1 cellular context compared by ENCODE assay signal in the genomic region with DNA sequence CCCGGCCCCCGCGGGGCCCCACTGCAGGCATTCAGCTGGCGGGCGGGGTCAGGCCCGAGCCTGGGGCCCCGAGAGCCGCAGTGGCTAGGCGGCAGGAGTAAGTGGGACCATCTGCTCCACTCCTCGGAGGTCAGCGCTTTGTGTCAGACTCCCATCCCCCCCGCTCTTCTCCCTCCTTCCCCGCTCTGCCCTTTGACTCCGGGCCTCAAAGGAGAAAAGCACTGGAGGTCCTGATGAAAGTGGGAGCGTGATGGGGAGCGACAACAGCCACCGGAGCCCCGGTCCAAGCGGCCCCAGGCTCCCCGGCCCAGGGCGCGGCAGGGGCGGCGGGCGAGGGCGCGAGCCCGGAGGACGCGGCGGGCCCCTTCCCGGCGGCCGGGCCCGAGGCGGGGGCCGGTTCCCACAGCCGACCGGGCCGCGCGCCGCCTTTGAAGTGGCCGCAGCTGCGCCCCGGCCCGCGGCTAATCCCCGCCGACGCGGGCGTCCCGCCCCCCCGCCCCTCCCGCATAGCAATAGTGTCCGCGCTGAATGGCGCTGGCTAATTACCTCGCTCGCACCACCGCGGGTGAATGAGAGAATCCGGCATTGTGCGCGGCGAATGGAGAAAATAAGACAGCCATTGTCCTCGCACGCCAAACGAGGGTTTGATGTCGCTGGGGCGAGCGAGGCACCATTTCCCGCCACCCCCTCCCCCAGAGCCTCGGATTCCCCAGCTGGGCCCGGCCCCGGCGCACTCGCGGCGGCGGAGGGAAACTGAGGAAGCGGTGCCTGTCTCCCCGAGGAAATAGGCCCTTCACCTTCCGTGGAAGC.
TF ChIP-seq lines count a peak whose summit lies in the region.

No MANE protein-coding gene starts in this region.

TF ChIP-seq in HepG2, 621 proteins besides CTCF, POLR2A, EP300 and RAD21 (continued from another document and continues in another):
- TF ChIP-seq, protein P1, sequence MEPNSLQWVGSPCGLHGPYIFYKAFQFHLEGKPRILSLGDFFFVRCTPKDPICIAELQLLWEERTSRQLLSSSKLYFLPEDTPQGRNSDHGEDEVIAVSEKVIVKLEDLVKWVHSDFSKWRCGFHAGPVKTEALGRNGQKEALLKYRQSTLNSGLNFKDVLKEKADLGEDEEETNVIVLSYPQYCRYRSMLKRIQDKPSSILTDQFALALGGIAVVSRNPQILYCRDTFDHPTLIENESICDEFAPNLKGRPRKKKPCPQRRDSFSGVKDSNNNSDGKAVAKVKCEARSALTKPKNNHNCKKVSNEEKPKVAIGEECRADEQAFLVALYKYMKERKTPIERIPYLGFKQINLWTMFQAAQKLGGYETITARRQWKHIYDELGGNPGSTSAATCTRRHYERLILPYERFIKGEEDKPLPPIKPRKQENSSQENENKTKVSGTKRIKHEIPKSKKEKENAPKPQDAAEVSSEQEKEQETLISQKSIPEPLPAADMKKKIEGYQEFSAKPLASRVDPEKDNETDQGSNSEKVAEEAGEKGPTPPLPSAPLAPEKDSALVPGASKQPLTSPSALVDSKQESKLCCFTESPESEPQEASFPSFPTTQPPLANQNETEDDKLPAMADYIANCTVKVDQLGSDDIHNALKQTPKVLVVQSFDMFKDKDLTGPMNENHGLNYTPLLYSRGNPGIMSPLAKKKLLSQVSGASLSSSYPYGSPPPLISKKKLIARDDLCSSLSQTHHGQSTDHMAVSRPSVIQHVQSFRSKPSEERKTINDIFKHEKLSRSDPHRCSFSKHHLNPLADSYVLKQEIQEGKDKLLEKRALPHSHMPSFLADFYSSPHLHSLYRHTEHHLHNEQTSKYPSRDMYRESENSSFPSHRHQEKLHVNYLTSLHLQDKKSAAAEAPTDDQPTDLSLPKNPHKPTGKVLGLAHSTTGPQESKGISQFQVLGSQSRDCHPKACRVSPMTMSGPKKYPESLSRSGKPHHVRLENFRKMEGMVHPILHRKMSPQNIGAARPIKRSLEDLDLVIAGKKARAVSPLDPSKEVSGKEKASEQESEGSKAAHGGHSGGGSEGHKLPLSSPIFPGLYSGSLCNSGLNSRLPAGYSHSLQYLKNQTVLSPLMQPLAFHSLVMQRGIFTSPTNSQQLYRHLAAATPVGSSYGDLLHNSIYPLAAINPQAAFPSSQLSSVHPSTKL (CRISPR knock-in tag; IDR thresholded peaks at IDR 0.05), result no peak
- TF ChIP-seq MZF1 (CRISPR knock-in tag; IDR thresholded peaks at IDR 0.05; ENCODE audit: borderline replicate concordance) (no peak), RXRB (CRISPR knock-in tag; IDR thresholded peaks at IDR 0.05; ENCODE audit: borderline replicate concordance) (no peak), ZNF616 (CRISPR knock-in tag; IDR thresholded peaks at IDR 0.05; ENCODE audit: low read depth) (no peak), ZNF670 (CRISPR knock-in tag; IDR thresholded peaks at IDR 0.05; ENCODE audit: borderline replicate concordance) (no peak), SIN3A (IDR thresholded peaks at IDR 0.05; ENCODE audit: borderline replicate concordance, low read depth, low read length) (no peak), CENPT (CRISPR knock-in tag; IDR thresholded peaks at IDR 0.05; ENCODE audit: low read depth) (no peak), FOXK2 (IDR thresholded peaks at IDR 0.05) (no peak), POGZ (CRISPR knock-in tag; IDR thresholded peaks at IDR 0.05) (no peak), ZBTB7A (CRISPR knock-in tag; IDR thresholded peaks at IDR 0.05) (no peak), ZNF781 (CRISPR knock-in tag; IDR thresholded peaks at IDR 0.05; ENCODE audit: borderline replicate concordance, not compliant biosample characterization) (no peak), ZNF333 (CRISPR knock-in tag; IDR thresholded peaks at IDR 0.05; ENCODE audit: borderline replicate concordance) (no peak), CAMTA2 (CRISPR knock-in tag; IDR thresholded peaks at IDR 0.05; ENCODE audit: borderline replicate concordance) (no peak), ZNF337 (CRISPR knock-in tag; IDR thresholded peaks at IDR 0.05; ENCODE audit: borderline replicate concordance, low read depth) (0 out of 2 replicates have a peak, but pooled peaks have one; percentile 32), ZEB1 (IDR thresholded peaks at IDR 0.05; ENCODE audit: insufficient replicate concordance, low read depth) (no peak), ZFP1 (CRISPR knock-in tag; IDR thresholded peaks at IDR 0.05) (no peak), KMT2A (CRISPR knock-in tag; IDR thresholded peaks at IDR 0.05) (peak; percentile 23; the same call in 1 of the 2 replicates), STAG1 (CRISPR knock-in tag; IDR thresholded peaks at IDR 0.05) (no peak), JARID2 (CRISPR knock-in tag; IDR thresholded peaks at IDR 0.05; ENCODE audit: insufficient replicate concordance) (no peak), ZNF367 (CRISPR knock-in tag; IDR thresholded peaks at IDR 0.05; ENCODE audit: borderline replicate concordance) (no peak)
- TF ChIP-seq, protein P2, sequence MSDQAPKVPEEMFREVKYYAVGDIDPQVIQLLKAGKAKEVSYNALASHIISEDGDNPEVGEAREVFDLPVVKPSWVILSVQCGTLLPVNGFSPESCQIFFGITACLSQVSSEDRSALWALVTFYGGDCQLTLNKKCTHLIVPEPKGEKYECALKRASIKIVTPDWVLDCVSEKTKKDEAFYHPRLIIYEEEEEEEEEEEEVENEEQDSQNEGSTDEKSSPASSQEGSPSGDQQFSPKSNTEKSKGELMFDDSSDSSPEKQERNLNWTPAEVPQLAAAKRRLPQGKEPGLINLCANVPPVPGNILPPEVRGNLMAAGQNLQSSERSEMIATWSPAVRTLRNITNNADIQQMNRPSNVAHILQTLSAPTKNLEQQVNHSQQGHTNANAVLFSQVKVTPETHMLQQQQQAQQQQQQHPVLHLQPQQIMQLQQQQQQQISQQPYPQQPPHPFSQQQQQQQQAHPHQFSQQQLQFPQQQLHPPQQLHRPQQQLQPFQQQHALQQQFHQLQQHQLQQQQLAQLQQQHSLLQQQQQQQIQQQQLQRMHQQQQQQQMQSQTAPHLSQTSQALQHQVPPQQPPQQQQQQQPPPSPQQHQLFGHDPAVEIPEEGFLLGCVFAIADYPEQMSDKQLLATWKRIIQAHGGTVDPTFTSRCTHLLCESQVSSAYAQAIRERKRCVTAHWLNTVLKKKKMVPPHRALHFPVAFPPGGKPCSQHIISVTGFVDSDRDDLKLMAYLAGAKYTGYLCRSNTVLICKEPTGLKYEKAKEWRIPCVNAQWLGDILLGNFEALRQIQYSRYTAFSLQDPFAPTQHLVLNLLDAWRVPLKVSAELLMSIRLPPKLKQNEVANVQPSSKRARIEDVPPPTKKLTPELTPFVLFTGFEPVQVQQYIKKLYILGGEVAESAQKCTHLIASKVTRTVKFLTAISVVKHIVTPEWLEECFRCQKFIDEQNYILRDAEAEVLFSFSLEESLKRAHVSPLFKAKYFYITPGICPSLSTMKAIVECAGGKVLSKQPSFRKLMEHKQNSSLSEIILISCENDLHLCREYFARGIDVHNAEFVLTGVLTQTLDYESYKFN (CRISPR knock-in tag; conservative IDR thresholded peaks at IDR 0.05), result no peak
- TF ChIP-seq, protein P3, sequence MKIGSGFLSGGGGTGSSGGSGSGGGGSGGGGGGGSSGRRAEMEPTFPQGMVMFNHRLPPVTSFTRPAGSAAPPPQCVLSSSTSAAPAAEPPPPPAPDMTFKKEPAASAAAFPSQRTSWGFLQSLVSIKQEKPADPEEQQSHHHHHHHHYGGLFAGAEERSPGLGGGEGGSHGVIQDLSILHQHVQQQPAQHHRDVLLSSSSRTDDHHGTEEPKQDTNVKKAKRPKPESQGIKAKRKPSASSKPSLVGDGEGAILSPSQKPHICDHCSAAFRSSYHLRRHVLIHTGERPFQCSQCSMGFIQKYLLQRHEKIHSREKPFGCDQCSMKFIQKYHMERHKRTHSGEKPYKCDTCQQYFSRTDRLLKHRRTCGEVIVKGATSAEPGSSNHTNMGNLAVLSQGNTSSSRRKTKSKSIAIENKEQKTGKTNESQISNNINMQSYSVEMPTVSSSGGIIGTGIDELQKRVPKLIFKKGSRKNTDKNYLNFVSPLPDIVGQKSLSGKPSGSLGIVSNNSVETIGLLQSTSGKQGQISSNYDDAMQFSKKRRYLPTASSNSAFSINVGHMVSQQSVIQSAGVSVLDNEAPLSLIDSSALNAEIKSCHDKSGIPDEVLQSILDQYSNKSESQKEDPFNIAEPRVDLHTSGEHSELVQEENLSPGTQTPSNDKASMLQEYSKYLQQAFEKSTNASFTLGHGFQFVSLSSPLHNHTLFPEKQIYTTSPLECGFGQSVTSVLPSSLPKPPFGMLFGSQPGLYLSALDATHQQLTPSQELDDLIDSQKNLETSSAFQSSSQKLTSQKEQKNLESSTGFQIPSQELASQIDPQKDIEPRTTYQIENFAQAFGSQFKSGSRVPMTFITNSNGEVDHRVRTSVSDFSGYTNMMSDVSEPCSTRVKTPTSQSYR (CRISPR knock-in tag; IDR thresholded peaks at IDR 0.05; ENCODE audit: borderline replicate concordance), result peak; percentile 44; the same call in 1 of the 2 replicates
- TF ChIP-seq, protein P4, sequence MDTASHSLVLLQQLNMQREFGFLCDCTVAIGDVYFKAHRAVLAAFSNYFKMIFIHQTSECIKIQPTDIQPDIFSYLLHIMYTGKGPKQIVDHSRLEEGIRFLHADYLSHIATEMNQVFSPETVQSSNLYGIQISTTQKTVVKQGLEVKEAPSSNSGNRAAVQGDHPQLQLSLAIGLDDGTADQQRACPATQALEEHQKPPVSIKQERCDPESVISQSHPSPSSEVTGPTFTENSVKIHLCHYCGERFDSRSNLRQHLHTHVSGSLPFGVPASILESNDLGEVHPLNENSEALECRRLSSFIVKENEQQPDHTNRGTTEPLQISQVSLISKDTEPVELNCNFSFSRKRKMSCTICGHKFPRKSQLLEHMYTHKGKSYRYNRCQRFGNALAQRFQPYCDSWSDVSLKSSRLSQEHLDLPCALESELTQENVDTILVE (CRISPR knock-in tag; IDR thresholded peaks at IDR 0.05), result no peak
- TF ChIP-seq, protein P5, sequence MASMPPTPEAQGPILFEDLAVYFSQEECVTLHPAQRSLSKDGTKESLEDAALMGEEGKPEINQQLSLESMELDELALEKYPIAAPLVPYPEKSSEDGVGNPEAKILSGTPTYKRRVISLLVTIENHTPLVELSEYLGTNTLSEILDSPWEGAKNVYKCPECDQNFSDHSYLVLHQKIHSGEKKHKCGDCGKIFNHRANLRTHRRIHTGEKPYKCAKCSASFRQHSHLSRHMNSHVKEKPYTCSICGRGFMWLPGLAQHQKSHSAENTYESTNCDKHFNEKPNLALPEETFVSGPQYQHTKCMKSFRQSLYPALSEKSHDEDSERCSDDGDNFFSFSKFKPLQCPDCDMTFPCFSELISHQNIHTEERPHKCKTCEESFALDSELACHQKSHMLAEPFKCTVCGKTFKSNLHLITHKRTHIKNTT (CRISPR knock-in tag; IDR thresholded peaks at IDR 0.05), result no peak
- TF ChIP-seq, protein P6, sequence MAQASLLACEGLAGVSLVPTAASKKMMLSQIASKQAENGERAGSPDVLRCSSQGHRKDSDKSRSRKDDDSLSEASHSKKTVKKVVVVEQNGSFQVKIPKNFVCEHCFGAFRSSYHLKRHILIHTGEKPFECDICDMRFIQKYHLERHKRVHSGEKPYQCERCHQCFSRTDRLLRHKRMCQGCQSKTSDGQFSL (CRISPR knock-in tag; IDR thresholded peaks at IDR 0.05), result no peak
- TF ChIP-seq, protein P7, sequence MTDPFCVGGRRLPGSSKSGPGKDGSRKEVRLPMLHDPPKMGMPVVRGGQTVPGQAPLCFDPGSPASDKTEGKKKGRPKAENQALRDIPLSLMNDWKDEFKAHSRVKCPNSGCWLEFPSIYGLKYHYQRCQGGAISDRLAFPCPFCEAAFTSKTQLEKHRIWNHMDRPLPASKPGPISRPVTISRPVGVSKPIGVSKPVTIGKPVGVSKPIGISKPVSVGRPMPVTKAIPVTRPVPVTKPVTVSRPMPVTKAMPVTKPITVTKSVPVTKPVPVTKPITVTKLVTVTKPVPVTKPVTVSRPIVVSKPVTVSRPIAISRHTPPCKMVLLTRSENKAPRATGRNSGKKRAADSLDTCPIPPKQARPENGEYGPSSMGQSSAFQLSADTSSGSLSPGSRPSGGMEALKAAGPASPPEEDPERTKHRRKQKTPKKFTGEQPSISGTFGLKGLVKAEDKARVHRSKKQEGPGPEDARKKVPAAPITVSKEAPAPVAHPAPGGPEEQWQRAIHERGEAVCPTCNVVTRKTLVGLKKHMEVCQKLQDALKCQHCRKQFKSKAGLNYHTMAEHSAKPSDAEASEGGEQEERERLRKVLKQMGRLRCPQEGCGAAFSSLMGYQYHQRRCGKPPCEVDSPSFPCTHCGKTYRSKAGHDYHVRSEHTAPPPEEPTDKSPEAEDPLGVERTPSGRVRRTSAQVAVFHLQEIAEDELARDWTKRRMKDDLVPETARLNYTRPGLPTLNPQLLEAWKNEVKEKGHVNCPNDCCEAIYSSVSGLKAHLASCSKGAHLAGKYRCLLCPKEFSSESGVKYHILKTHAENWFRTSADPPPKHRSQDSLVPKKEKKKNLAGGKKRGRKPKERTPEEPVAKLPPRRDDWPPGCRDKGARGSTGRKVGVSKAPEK (CRISPR knock-in tag; IDR thresholded peaks at IDR 0.05; ENCODE audit: borderline replicate concordance), result no peak
- TF ChIP-seq, protein P8, sequence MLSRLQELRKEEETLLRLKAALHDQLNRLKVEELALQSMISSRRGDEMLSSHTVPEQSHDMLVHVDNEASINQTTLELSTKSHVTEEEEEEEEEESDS (CRISPR knock-in tag; IDR thresholded peaks at IDR 0.05; ENCODE audit: borderline replicate concordance), result no peak
- TF ChIP-seq, protein P9, sequence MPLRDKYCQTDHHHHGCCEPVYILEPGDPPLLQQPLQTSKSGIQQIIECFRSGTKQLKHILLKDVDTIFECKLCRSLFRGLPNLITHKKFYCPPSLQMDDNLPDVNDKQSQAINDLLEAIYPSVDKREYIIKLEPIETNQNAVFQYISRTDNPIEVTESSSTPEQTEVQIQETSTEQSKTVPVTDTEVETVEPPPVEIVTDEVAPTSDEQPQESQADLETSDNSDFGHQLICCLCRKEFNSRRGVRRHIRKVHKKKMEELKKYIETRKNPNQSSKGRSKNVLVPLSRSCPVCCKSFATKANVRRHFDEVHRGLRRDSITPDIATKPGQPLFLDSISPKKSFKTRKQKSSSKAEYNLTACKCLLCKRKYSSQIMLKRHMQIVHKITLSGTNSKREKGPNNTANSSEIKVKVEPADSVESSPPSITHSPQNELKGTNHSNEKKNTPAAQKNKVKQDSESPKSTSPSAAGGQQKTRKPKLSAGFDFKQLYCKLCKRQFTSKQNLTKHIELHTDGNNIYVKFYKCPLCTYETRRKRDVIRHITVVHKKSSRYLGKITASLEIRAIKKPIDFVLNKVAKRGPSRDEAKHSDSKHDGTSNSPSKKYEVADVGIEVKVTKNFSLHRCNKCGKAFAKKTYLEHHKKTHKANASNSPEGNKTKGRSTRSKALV (CRISPR knock-in tag; IDR thresholded peaks at IDR 0.05), result 0 out of 2 replicates have a peak, but pooled peaks have one; percentile 31
- TF ChIP-seq, protein P10, sequence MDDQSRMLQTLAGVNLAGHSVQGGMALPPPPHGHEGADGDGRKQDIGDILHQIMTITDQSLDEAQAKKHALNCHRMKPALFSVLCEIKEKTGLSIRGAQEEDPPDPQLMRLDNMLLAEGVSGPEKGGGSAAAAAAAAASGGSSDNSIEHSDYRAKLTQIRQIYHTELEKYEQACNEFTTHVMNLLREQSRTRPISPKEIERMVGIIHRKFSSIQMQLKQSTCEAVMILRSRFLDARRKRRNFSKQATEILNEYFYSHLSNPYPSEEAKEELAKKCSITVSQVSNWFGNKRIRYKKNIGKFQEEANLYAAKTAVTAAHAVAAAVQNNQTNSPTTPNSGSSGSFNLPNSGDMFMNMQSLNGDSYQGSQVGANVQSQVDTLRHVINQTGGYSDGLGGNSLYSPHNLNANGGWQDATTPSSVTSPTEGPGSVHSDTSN (CRISPR knock-in tag; IDR thresholded peaks at IDR 0.05; ENCODE audit: borderline replicate concordance), result no peak
